ENCODE assay signal across 24 cellular contexts in genomic region chr2:183267148-183267827, GRCh38.
DNase-seq lines count a peak whose midpoint lies in the region; ATAC-seq, FAIRE-seq and TF ChIP-seq lines count a peak whose summit lies in the region.
"Had no signal": no experiment of that assay in that cellular context is flagged by ENCODE, and none has a peak within 500 bp of the region (broad histone marks: within the 10 kb centered on the region; RNA-seq: fewer than 3 reads in every experiment).

No MANE protein-coding gene starts in this region.

- no peak overlapping the region for H2AK5ac ChIP-seq in neuronal stem cell (ENCODE audit: low read depth, low read length)

- H3K9me3 ChIP-seq in neuronal stem cell (replicated peaks in 1 of 2; ENCODE audit: control insufficient read depth in 2 of 2, insufficient read depth in 1 of 2, low read depth in 1 of 2, low read length in 2 of 2), result no peaks in the 10 kb centered on the region
- 0 out of 2 replicates have a peak, but pooled peaks cover 6% of the 10 kb centered on the region for H3K9me3 ChIP-seq in PC-9 (ENCODE audit: insufficient read depth, low read depth)
- H3K9me3 ChIP-seq in pancreas, result no peaks in the 10 kb centered on the region
- H3K9me3 ChIP-seq: neutrophil, right lobe of liver, thoracic aorta had no signal

- H2AFZ ChIP-seq in neuronal stem cell (ENCODE audit: low read length), result no peak overlapping the region
- H2AFZ ChIP-seq in PC-9, result no peak overlapping the region

- H3K23ac ChIP-seq in neuronal stem cell (ENCODE audit: low read depth, low read length, poor library complexity), result no peak overlapping the region

- POLR2A ChIA-PET in PC-9 (lab: Charles Lee; ENCODE audit: unreplicated experiment), result no interaction called here

- H4K20me1 ChIP-seq in PC-9 (ENCODE audit: insufficient read depth), result no peaks in the 10 kb centered on the region

- no peak overlapping the region for H3K14ac ChIP-seq in neuronal stem cell (ENCODE audit: low read length)

- intact Hi-C loops in PC-9 (cut with micrococcal nuclease; ENCODE audit: unreplicated experiment) (no loop called here), pancreas (cut with DNase I) (no loop called here)

- H3K36me3 Mint-ChIP-seq in immature natural killer cell, result peaks cover 0 to 4% (median 0%) of the 10 kb centered on the region in 3 donors
- H3K36me3 Mint-ChIP-seq: CD8-positive, alpha-beta memory T cell had no signal

- no peaks in the 10 kb centered on the region for H3K4me1 ChIP-seq in neuronal stem cell (ENCODE audit: control insufficient read depth in 2 of 2, insufficient read depth in 1 of 2, low read depth in 1 of 2, low read length in 2 of 2)
- H3K4me1 ChIP-seq in PC-9 (replicated peaks; ENCODE audit: insufficient read depth), result no peaks in the 10 kb centered on the region
- H3K4me1 ChIP-seq in pancreas, result no peaks in the 10 kb centered on the region
- H3K4me1 ChIP-seq: right lobe of liver had no signal

- no peak overlapping the region for H2BK120ac ChIP-seq in neuronal stem cell (ENCODE audit: low read depth, low read length)

- H3F3A ChIP-seq in PC-9 (ENCODE audit: insufficient read depth, low read depth), result no peaks in the 10 kb centered on the region

- no peak overlapping the region for H3K18ac ChIP-seq in neuronal stem cell (ENCODE audit: low read length)

- H3K36me3 ChIP-seq in neuronal stem cell (replicated peaks in 1 of 2; ENCODE audit: control insufficient read depth in 2 of 2, insufficient read depth in 2 of 2, low read length in 2 of 2), result no peaks in the 10 kb centered on the region
- H3K36me3 ChIP-seq in PC-9 (ENCODE audit: low read depth), result no peaks in the 10 kb centered on the region
- no peaks in the 10 kb centered on the region for H3K36me3 ChIP-seq in pancreas
- H3K36me3 ChIP-seq: heart left ventricle, neutrophil, right lobe of liver, thoracic aorta had no signal

- H3K9me2 ChIP-seq in PC-9 (ENCODE audit: insufficient read depth), result no peaks in the 10 kb centered on the region

- H3K4me3 ChIP-seq in neuronal stem cell (ENCODE audit: low read length in 2 of 2) (no peak overlapping the region), PC-9 (no peak overlapping the region), pancreas (no peak overlapping the region)
- H3K4me3 ChIP-seq: heart left ventricle, right lobe of liver, thoracic aorta had no signal

- H3K4me1 Mint-ChIP-seq in immature natural killer cell, result no peaks in the 10 kb centered on the region
- H3K4me1 Mint-ChIP-seq: CD8-positive, alpha-beta memory T cell; WTC11 had no signal

- H3K27ac Mint-ChIP-seq in immature natural killer cell, result no peak overlapping the region
- H3K27ac Mint-ChIP-seq: CD8-positive, alpha-beta memory T cell; dendritic cell treated with granulocyte-macrophage colony-stimulating factor and Interleukin-4, amounts not matched to agents 40 ng/mL and 50 ng/mL, for 4 days; WTC11 had no signal

- no peak overlapping the region for H2BK5ac ChIP-seq in neuronal stem cell (ENCODE audit: low read length)

- no peaks in the 10 kb centered on the region for H3K79me1 ChIP-seq in neuronal stem cell (ENCODE audit: low read depth, low read length)

- WGBS in neuronal stem cell (ENCODE audit: extremely low coverage in 2 of 2, insufficient read length in 2 of 2, insufficient replicate concordance in 1 of 2), 2 donors, result no CpG with 5 or more reads among the region's 5 CpGs
- 76 to 87% methylated on average over 5 of the region's 5 CpGs for WGBS in pancreas, 2 donors

- ATAC-seq in GM18511 (IDR thresholded peaks at IDR 0.05; ENCODE audit: unreplicated experiment) (peak; percentile 86), GM21381 (IDR thresholded peaks at IDR 0.05; ENCODE audit: unreplicated experiment) (peak; percentile 74), HG02852 (IDR thresholded peaks at IDR 0.05; ENCODE audit: unreplicated experiment) (peak; percentile 76), HG03575 (IDR thresholded peaks at IDR 0.05; ENCODE audit: extremely low read depth, insufficient number of reproducible peaks, low FRiP score, unreplicated experiment) (peak; percentile 57), pancreas (no peak)
- ATAC-seq: right lobe of liver, WTC11 had no signal

- CTCF ChIA-PET in PC-9 (lab: Charles Lee), result no interaction called here

- peaks cover 6 to 35% (median 16%) of the 10 kb centered on the region in 6 donors for H3K9me3 Mint-ChIP-seq in immature natural killer cell

- FAIRE-seq in pancreas (lab: Jason Lieb, UNC), result no peak
- FAIRE-seq: GM12892, HTR-8/SVneo, RCC 7860 had no signal

- BruUV-seq in PC-9 (replicated peaks; lab: Mats Ljungman, UMichigan), result no TSS peak

- no peak overlapping the region for H3K4ac ChIP-seq in neuronal stem cell (ENCODE audit: low read length)

- H3K4me3 Mint-ChIP-seq in immature natural killer cell, result no peak overlapping the region
- H3K4me3 Mint-ChIP-seq: CD8-positive, alpha-beta memory T cell; dendritic cell treated with granulocyte-macrophage colony-stimulating factor and Interleukin-4, amounts not matched to agents 40 ng/mL and 50 ng/mL, for 4 days; WTC11 had no signal

- H2BK15ac ChIP-seq in neuronal stem cell (ENCODE audit: low read length), result no peak overlapping the region

- no peak overlapping the region for H3K27ac ChIP-seq in neuronal stem cell (replicated peaks; ENCODE audit: low read length)
- no peak overlapping the region for H3K27ac ChIP-seq in PC-9
- no peak overlapping the region for H3K27ac ChIP-seq in pancreas
- H3K27ac ChIP-seq: heart left ventricle, neutrophil, right lobe of liver, thoracic aorta had no signal

- no peaks in the 10 kb centered on the region for H3K79me2 ChIP-seq in PC-9 (ENCODE audit: low read depth)

- TF ChIP-seq CTCF in PC-9 (conservative IDR thresholded peaks at IDR 0.05), result no peak
- no peak for TF ChIP-seq CTCF in pancreas (IDR thresholded peaks at IDR 0.05)

- DNase-seq in neuronal stem cell (ENCODE audit: low spot score), result no peak
- no peak for DNase-seq in PC-9
- no peak for DNase-seq in immature natural killer cell
- no peak for DNase-seq in pancreas
- DNase-seq: activated naive CD4-positive, alpha-beta T cell; CD8-positive, alpha-beta memory T cell; EL; heart left ventricle; midbrain; NCI-H2081; NCI-H526 treated with DMSO at 0.1 percent for 48 hours; right lobe of liver; stimulated activated CD4-positive, alpha-beta T cell treated with anti-CD3 and anti-CD28 coated beads, Interleukin-2, amount 100 ng/mL, for 24 hours had no signal

- H4K91ac ChIP-seq in neuronal stem cell (ENCODE audit: low read depth, low read length, poor library complexity), result no peak overlapping the region

- H4K8ac ChIP-seq in neuronal stem cell (ENCODE audit: low read depth, low read length), result no peak overlapping the region

- H3K9ac ChIP-seq in neuronal stem cell (ENCODE audit: low read depth, low read length, poor library complexity), result no peak overlapping the region

- no peak overlapping the region for H2BK12ac ChIP-seq in neuronal stem cell (ENCODE audit: low read length)

- H3K4me2 ChIP-seq in neuronal stem cell (ENCODE audit: insufficient read depth, low read length, poor library complexity, severe bottlenecking) (no peak overlapping the region), PC-9 (no peak overlapping the region)

- no peaks in the 10 kb centered on the region for H3K27me3 ChIP-seq in neuronal stem cell (ENCODE audit: control insufficient read depth in 3 of 3, insufficient read depth in 3 of 3, low read depth in 1 of 3, low read length in 3 of 3)
- H3K27me3 ChIP-seq in PC-9 (ENCODE audit: insufficient read depth, low read depth), result no peaks in the 10 kb centered on the region
- H3K27me3 ChIP-seq in pancreas, result no peaks in the 10 kb centered on the region
- H3K27me3 ChIP-seq: heart left ventricle, neutrophil, right lobe of liver had no signal

- no peaks in the 10 kb centered on the region for H3K27me3 Mint-ChIP-seq in immature natural killer cell (ENCODE audit: low read depth in 3 of 3)
- H3K27me3 Mint-ChIP-seq: dendritic cell treated with granulocyte-macrophage colony-stimulating factor and Interleukin-4, amounts not matched to agents 40 ng/mL and 50 ng/mL, for 4 days had no signal

Comparison
In these comparisons a context has a peak if more than half of its experiments do, and no peak if none do; other contexts are left out.
1. ATAC-seq: peak in GM18511 (single experiment), GM21381 (single experiment), HG02852 (single experiment) and HG03575 (single experiment); none in pancreas (0 of 4).